8 cellular contexts compared by ENCODE assay signal in the genomic region with DNA sequence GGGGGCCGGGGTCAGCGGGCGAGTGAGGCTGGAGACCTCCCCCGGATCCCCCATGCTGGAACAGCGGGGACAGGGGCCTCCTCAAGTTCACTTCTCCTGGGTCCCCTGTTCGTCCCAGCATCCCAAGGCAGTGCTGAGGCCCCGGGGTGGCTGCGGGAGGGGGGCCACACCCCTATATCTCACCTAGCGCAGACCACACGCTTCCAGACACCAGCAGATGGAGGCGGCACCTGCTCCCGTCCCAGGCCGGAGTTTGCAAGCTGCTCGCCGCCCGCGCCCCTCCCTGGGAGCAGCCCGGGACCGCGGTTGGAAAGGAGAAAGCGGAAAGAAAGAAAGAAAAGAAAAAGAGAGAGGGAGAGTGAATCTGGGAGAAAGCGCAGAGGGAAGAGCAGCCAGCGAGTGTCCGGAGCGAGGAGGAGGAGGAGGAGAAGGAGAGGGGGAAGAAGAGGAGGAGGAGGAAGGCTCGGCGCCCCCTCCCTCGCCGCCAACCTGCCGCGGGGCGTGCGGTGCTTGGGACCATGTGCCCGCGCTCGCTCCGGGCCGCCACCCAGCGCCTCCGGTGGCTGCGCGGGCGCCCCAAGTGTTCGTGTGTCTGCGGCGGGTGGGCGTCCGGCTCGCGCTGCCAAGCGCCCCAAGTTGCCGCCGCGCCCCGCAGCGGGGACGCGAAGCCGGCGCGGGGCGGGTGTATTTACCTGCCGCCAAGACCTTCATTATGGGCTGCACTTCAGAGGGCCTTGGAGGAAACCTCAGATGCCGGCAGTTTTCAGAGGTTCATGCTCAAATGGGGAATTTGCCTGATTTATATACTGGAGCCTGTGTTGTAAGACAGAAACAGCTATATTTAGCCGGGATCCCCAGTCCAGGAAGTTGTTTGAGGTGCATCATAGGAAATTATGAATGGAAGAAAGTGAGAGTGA. TPM values are rescaled to one million over a fixed set of nuclear protein-coding genes. Genes with fewer than 3 reads are reported as not detected.
DNase-seq lines count a peak whose midpoint lies in the region; ATAC-seq and TF ChIP-seq lines count a peak whose summit lies in the region.

A gene (minus strand): TSS at position 775 of the 917 bp plus-strand sequence. CDS start 64 bp downstream, at position 711.

- H2BK5ac ChIP-seq in neuronal stem cell (ENCODE audit: low read length): peak within 1 kb of the TSS; percentile 82

- H2BK15ac ChIP-seq in neuronal stem cell (ENCODE audit: low read length): peak within 1 kb of the TSS; percentile 89

- no peak within 1 kb of the TSS for H3K27ac ChIP-seq in neuronal stem cell (replicated peaks; ENCODE audit: low read length)

- H3K4me2 ChIP-seq in neuronal stem cell (ENCODE audit: insufficient read depth, low read length, poor library complexity, severe bottlenecking): peak within 1 kb of the TSS; percentile 97

- H3K9ac ChIP-seq in neuronal stem cell (ENCODE audit: low read depth, low read length, poor library complexity): peak within 1 kb of the TSS; percentile 90

- H3K4me1 Mint-ChIP-seq in activated T-cell treated with anti-CD3 and anti-CD28 coated beads, Interleukin-2, amount 50 U/mL, for 24 hours (ENCODE audit: low read depth): peaks cover 73% of the 10 kb centered on the region

- peak within 1 kb of the TSS; percentile 90 for H3K4me3 Mint-ChIP-seq in activated T-cell treated with anti-CD3 and anti-CD28 coated beads, Interleukin-2, amount 50 U/mL, for 24 hours

- no peak within 1 kb of the TSS for H4K91ac ChIP-seq in neuronal stem cell (ENCODE audit: low read depth, low read length, poor library complexity)

- H2AFZ ChIP-seq in neuronal stem cell (ENCODE audit: low read length): peak within 1 kb of the TSS; percentile 97

- H2BK12ac ChIP-seq in neuronal stem cell (ENCODE audit: low read length): peak within 1 kb of the TSS; percentile 25

- WGBS in neuronal stem cell (ENCODE audit: extremely low coverage in 2 of 2, insufficient read length in 2 of 2, insufficient replicate concordance in 1 of 2), 2 donors: no CpG with 5 or more reads among the region's 65 CpGs

- DNase-seq in D341Med (ENCODE audit: low spot score) (peak; percentile 79), NCI-H2171 (lab: John Stamatoyannopoulos, UW) (peak; percentile 76), fibroblast of the aortic adventitia (ENCODE audit: low read depth) (peak; percentile 74), neuronal stem cell (ENCODE audit: low spot score) (no peak), NCI-H345 treated with DMSO at 0.1 percent for 48 hours (lab: John Stamatoyannopoulos, UW; ENCODE audit: unreplicated experiment) (no peak), HuH-7 (ENCODE audit: low spot score) (no peak)
- peak; percentile 81 for DNase-seq in activated T-cell treated with anti-CD3 and anti-CD28 coated beads, Interleukin-2, amount 50 U/mL, for 24 hours

- peaks cover 19 to 28% of the 10 kb centered on the region in 2 donors for H3K4me1 ChIP-seq in neuronal stem cell (ENCODE audit: control insufficient read depth in 2 of 2, insufficient read depth in 1 of 2, low read depth in 1 of 2, low read length in 2 of 2)

- peaks cover 51% of the 10 kb centered on the region for H3K36me3 Mint-ChIP-seq in activated T-cell treated with anti-CD3 and anti-CD28 coated beads, Interleukin-2, amount 50 U/mL, for 24 hours (ENCODE audit: low read depth)

- H3K9me3 Mint-ChIP-seq in activated T-cell treated with anti-CD3 and anti-CD28 coated beads, Interleukin-2, amount 50 U/mL, for 24 hours: no peaks in the 10 kb centered on the region

- peaks cover 0 to 11% (median 0%) of the 10 kb centered on the region in 3 experiments for H3K27me3 ChIP-seq in neuronal stem cell (ENCODE audit: control insufficient read depth in 3 of 3, insufficient read depth in 3 of 3, low read depth in 1 of 3, low read length in 3 of 3)

- H3K27me3 Mint-ChIP-seq in activated T-cell treated with anti-CD3 and anti-CD28 coated beads, Interleukin-2, amount 50 U/mL, for 24 hours: peaks cover 3% of the 10 kb centered on the region

- H3K27ac Mint-ChIP-seq in activated T-cell treated with anti-CD3 and anti-CD28 coated beads, Interleukin-2, amount 50 U/mL, for 24 hours: peak within 1 kb of the TSS; percentile 93

- H3K14ac ChIP-seq in neuronal stem cell (ENCODE audit: low read length): peak within 1 kb of the TSS; percentile 38

- H3K4me3 ChIP-seq in fibroblast of the aortic adventitia (ENCODE audit: low read depth, low read length) (peak within 1 kb of the TSS; percentile 78), neuronal stem cell (ENCODE audit: low read length in 2 of 2) (peak within 1 kb of the TSS; percentile 62 to 77)

- H3K4ac ChIP-seq in neuronal stem cell (ENCODE audit: low read length): no peak within 1 kb of the TSS

- peak within 1 kb of the TSS; percentile 100 for H2BK120ac ChIP-seq in neuronal stem cell (ENCODE audit: low read depth, low read length)

- peak within 1 kb of the TSS; percentile 96 for H3K18ac ChIP-seq in neuronal stem cell (ENCODE audit: low read length)

- peaks cover 2% of the 10 kb centered on the region for H3K79me1 ChIP-seq in neuronal stem cell (ENCODE audit: low read depth, low read length)

- H4K8ac ChIP-seq in neuronal stem cell (ENCODE audit: low read depth, low read length): peak within 1 kb of the TSS; percentile 17

- peak within 1 kb of the TSS; percentile 93 for H2AK5ac ChIP-seq in neuronal stem cell (ENCODE audit: low read depth, low read length)

- ATAC-seq in HG02970 (IDR thresholded peaks at IDR 0.05; ENCODE audit: low FRiP score, unreplicated experiment): no peak

- TF ChIP-seq CTCF in fibroblast of the aortic adventitia (IDR thresholded peaks at IDR 0.05; ENCODE audit: insufficient read depth, low read length): peak; percentile 17

- H3K36me3 ChIP-seq in neuronal stem cell (replicated peaks in 1 of 2; ENCODE audit: control insufficient read depth in 2 of 2, insufficient read depth in 2 of 2, low read length in 2 of 2): peaks cover 3 to 13% of the 10 kb centered on the region in 2 donors

- H3K9me3 ChIP-seq in neuronal stem cell (replicated peaks in 1 of 2; ENCODE audit: control insufficient read depth in 2 of 2, insufficient read depth in 1 of 2, low read depth in 1 of 2, low read length in 2 of 2): peaks cover 0 to 2% of the 10 kb centered on the region in 2 donors

- H3K23ac ChIP-seq in neuronal stem cell (ENCODE audit: low read depth, low read length, poor library complexity): peak within 1 kb of the TSS; percentile 80

RNA-seq across cellular contexts. Expression of the gene that starts here (rescaled TPM):
- total RNA-seq in fibroblast of the aortic adventitia (ENCODE audit: low replicate concordance): 0.57 and 6.2 TPM in 2 replicates
- polyA plus RNA-seq in neuronal stem cell (2013, experiment 1 of 2): 1.4 TPM
- polyA plus RNA-seq in neuronal stem cell (2013, experiment 2 of 2): 1.4 TPM

Comparison
In these comparisons a context has a peak if more than half of its experiments do, and no peak if none do; other contexts are left out.
1. DNase-seq: peak in D341Med (single experiment), NCI-H2171 (single experiment), activated T-cell treated with anti-CD3 and anti-CD28 coated beads, Interleukin-2, amount 50 U/mL, for 24 hours (single experiment) and fibroblast of the aortic adventitia (single experiment); none in neuronal stem cell (single experiment), NCI-H345 treated with DMSO at 0.1 percent for 48 hours (single experiment) and HuH-7 (single experiment).